Comparison of ENCODE assay signal across 22 cellular contexts in the genomic region with DNA sequence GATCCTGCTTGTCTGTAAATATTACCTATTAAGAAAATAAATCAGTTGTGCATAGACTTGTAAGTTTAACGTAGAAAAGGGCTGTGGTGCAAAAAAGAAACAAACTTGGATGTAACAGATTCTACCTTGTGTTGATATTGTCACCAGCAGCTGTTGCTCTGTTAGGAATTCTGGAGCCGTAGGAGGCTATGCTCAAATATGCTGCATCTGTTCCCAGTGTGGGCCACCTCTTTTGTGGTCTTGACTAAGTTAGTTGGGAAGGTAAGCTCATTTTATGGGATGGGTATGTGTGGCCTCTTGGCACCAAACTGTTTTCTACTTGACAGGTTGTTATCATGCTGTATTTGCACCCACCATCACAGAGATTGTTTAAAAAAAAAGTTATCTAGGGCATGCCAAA. TPM values are rescaled to one million over a fixed set of nuclear protein-coding genes. Genes with fewer than 3 reads are reported as not detected.
"Had no signal": no experiment of that assay in that cellular context is flagged by ENCODE, and none has a peak within 500 bp of the region (broad histone marks: within the 10 kb centered on the region; RNA-seq: fewer than 3 reads in every experiment).

No MANE protein-coding gene starts in this region.

- H3K4me2 ChIP-seq: SK-N-SH had no signal

- DNase-seq: KBM-7, MM.1S, NCI-H1092 treated with DMSO at 0.1 percent for 48 hours, NCI-H1436, NCI-H187, NCI-H2029, NCI-H2081 treated with DMSO at 0.1 percent for 48 hours, NCI-H2171, NCI-H226, NCI-H446, NCI-H510A, NCI-H524 treated with DMSO at 0.1 percent for 48 hours, NCI-H69, NCI-H774, Right ventricle myocardium superior, RPMI8226, SIG-M5, SK-N-SH, SW 1271 had no signal

- H3K9me2 ChIP-seq: SK-N-SH had no signal

- H3K9me3 ChIP-seq: SK-N-SH had no signal

- H3K9ac ChIP-seq: SK-N-SH had no signal

RNA-seq across cellular contexts. Expression of gene RAG2, which starts 29.4 kb away (rescaled TPM):
- total RNA-seq: HT-29, M059J, Right ventricle myocardium superior, SK-MEL-5 had no signal
